14 cellular contexts compared by ENCODE assay signal in the genomic region with DNA sequence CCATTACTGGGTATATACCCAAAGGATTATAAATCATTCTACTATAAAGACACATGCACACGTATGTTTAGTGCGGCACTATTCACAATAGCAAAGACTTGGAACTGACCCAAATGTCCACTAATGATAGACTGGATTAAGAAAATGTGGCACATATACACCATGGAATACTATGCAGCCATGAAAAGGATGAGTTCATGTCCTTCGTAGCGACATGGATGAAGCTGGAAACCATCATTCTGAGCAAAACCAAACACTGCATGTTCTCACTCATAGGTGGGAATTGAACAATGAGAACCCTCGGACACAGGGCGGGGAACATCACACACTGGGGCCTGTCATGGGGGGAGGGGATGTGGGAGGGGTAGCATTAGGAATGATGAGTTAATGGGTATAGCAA. TPM values are rescaled to one million over a fixed set of nuclear protein-coding genes. Genes with fewer than 3 reads are reported as not detected.
"Had no signal": no experiment of that assay in that cellular context is flagged by ENCODE, and none has a peak within 500 bp of the region (broad histone marks: within the 10 kb centered on the region; RNA-seq: fewer than 3 reads in every experiment).

No MANE protein-coding gene starts in this region.

RNA-seq across cellular contexts. Expression of gene VSIG10L2, which starts 40.1 kb away (rescaled TPM):
- total RNA-seq: activated B cell treated with CpG ODN at 0.5 μM for 24 hours; activated CD4-positive, alpha-beta memory T cell treated with anti-CD3 and anti-CD28 coated beads for 36 hours; activated CD4-positive, alpha-beta memory T cell treated with anti-CD3 and anti-CD28 coated beads, Interleukin-2, amount 10 ng/mL, durations not matched to agents 7 days and 5 days; activated CD4-positive, alpha-beta T cell treated with anti-CD3 and anti-CD28 coated beads for 36 hours; activated CD4-positive, alpha-beta T cell treated with anti-CD3 and anti-CD28 coated beads, Interleukin-2, amount 10 ng/mL, durations not matched to agents 24 days and 14 days; activated CD4-positive, alpha-beta T cell treated with anti-CD3 and anti-CD28 coated beads, Interleukin-2, amount 10 ng/mL, durations not matched to agents 7 days and 5 days; activated CD8-positive, alpha-beta memory T cell treated with anti-CD3 and anti-CD28 coated beads for 36 hours; activated CD8-positive, alpha-beta memory T cell treated with anti-CD3 and anti-CD28 coated beads, Interleukin-2, amount 10 ng/mL, durations not matched to agents 7 days and 5 days; activated CD8-positive, alpha-beta T cell treated with anti-CD3 and anti-CD28 coated beads for 36 hours; activated CD8-positive, alpha-beta T cell treated with anti-CD3 and anti-CD28 coated beads, Interleukin-2, amount 10 ng/mL, durations not matched to agents 7 days and 5 days; T-helper 1 cell treated with Interleukin-12 subunit alpha and Interleukin-12 subunit beta and Interleukin-4 antibody, amounts not matched to agents 30 ng/mL and 1 ng/mL, for 36 hours; T-helper 17 cell; T-helper 2 cell treated with Interferon-gamma antibody and Interleukin-4, amounts not matched to agents 100 ng/mL and 5 ng/mL, for 36 hours; WTC11 had no signal
